ENCODE assay signal across 1 cellular context in genomic region chr15:75069301-75069925, GRCh38.
A peak's percentile ranks its signal among the peaks of the same experiment; 100 is the strongest.
TF ChIP-seq lines count a peak whose summit lies in the region.

No MANE protein-coding gene starts in this region.

TF ChIP-seq in GM12878, 131 proteins besides CTCF, POLR2A, EP300 and RAD21 (continued from another document and continues in another):
- TF ChIP-seq ZNF687 (IDR thresholded peaks at IDR 0.05) (peak; percentile 96), ZBED1 (IDR thresholded peaks at IDR 0.05; ENCODE audit: borderline replicate concordance) (peak; percentile 54; the same call in 1 of the 2 replicates), MAX (IDR thresholded peaks at IDR 0.05; ENCODE audit: low read depth, low read length) (peak; percentile 63; the same call in 1 of the 2 replicates), YBX1 (IDR thresholded peaks at IDR 0.05) (no peak), GABPA (IDR thresholded peaks at IDR 0.05; ENCODE audit: low read depth) (no peak), RUNX3 (IDR thresholded peaks at IDR 0.05; ENCODE audit: low read length) (peak; percentile 78), BCL3 (IDR thresholded peaks at IDR 0.05; ENCODE audit: borderline replicate concordance, insufficient read depth, low read depth, low read length, poor library complexity, severe bottlenecking) (peak; percentile 85), CEBPZ (IDR thresholded peaks at IDR 0.05; ENCODE audit: low read depth, low read length) (no peak), MLLT1 (IDR thresholded peaks at IDR 0.05) (peak; percentile 46; the same call in 1 of the 2 replicates), ATF3 (IDR thresholded peaks at IDR 0.05; ENCODE audit: borderline replicate concordance, extremely low read depth, low read depth, low read length) (no peak), ATF7 (IDR thresholded peaks at IDR 0.05; ENCODE audit: low read depth) (peak; percentile 79), ELK1 (IDR thresholded peaks at IDR 0.05; ENCODE audit: low read depth, low read length) (no peak), IRF4 (IDR thresholded peaks at IDR 0.05; ENCODE audit: low read depth, low read length) (peak; percentile 91), SIX5 (IDR thresholded peaks at IDR 0.05; ENCODE audit: low read depth, low read length, severe bottlenecking) (peak; percentile 11), EED (IDR thresholded peaks at IDR 0.05; ENCODE audit: low read depth) (peak; percentile 87), POLR2AphosphoS5 (IDR thresholded peaks at IDR 0.05; ENCODE audit: low read length) (peak; percentile 78), RELB (IDR thresholded peaks at IDR 0.05; ENCODE audit: low read depth) (peak; percentile 97), PAX5 (IDR thresholded peaks at IDR 0.05; ENCODE audit: borderline replicate concordance, low read depth, low read length) (peak; percentile 91), STAT3 (IDR thresholded peaks at IDR 0.05; ENCODE audit: low read depth, low read length) (no peak), ATF2 (IDR thresholded peaks at IDR 0.05; ENCODE audit: low read length) (peak; percentile 57; the same call in 1 of the 2 replicates), KDM1A (IDR thresholded peaks at IDR 0.05; ENCODE audit: borderline replicate concordance) (no peak), CREM (IDR thresholded peaks at IDR 0.05; ENCODE audit: low read depth) (peak; percentile 67; the same call in 1 of the 2 replicates), IKZF2 (IDR thresholded peaks at IDR 0.05) (peak; percentile 88 to 90), SMAD5 (IDR thresholded peaks at IDR 0.05; ENCODE audit: low read depth) (peak; percentile 58; the same call in 1 of the 2 replicates), BACH1 (IDR thresholded peaks at IDR 0.05; ENCODE audit: borderline replicate concordance) (peak; percentile 44; the same call in 1 of the 2 replicates), KAT2A (conservative IDR thresholded peaks at IDR 0.05; ENCODE audit: control insufficient read depth, low read depth, low read length) (no peak), SPI1 (IDR thresholded peaks at IDR 0.05; ENCODE audit: borderline replicate concordance, insufficient read depth, low read depth, low read length) (peak; percentile 99), MXI1 (IDR thresholded peaks at IDR 0.05; ENCODE audit: low read depth, low read length) (0 out of 2 replicates have a peak, but pooled peaks have one; percentile 22), NFIC (IDR thresholded peaks at IDR 0.05; ENCODE audit: low read depth, low read length) (peak; percentile 72; the same call in 1 of the 2 replicates), SMARCA5 (IDR thresholded peaks at IDR 0.05) (0 out of 2 replicates have a peak, but pooled peaks have one; percentile 5), SRF (IDR thresholded peaks at IDR 0.05; ENCODE audit: low read depth in 2 of 2, low read length in 2 of 2) (0 out of 4 replicates have a peak, but pooled peaks of 1 of the 2 experiments have one; percentile 44), TCF3 (IDR thresholded peaks at IDR 0.05; ENCODE audit: borderline replicate concordance, insufficient read depth, low read depth, low read length) (0 out of 2 replicates have a peak, but pooled peaks have one; percentile 39), ZNF384 (IDR thresholded peaks at IDR 0.05; ENCODE audit: borderline replicate concordance, low read depth, low read length) (no peak), MTA2 (IDR thresholded peaks at IDR 0.05; ENCODE audit: low read depth) (peak; percentile 77), NKRF (conservative IDR thresholded peaks at IDR 0.05) (no peak), POU2F2 (IDR thresholded peaks at IDR 0.05; ENCODE audit: borderline replicate concordance, low read depth, low read length) (peak; percentile 64; the same call in 2 of the 3 replicates), DPF2 (IDR thresholded peaks at IDR 0.05) (peak; percentile 89), RFX5 (IDR thresholded peaks at IDR 0.05; ENCODE audit: low read depth, low read length) (no peak), ZNF274 (IDR thresholded peaks at IDR 0.05; ENCODE audit: insufficient read depth, insufficient read length) (no peak), TCF12 (IDR thresholded peaks at IDR 0.05; ENCODE audit: low read depth, low read length) (peak; percentile 51; the same call in 1 of the 2 replicates), NBN (IDR thresholded peaks at IDR 0.05) (peak; percentile 90; the same call in 1 of the 2 replicates), ZNF622 (IDR thresholded peaks at IDR 0.05) (no peak), SIN3A (IDR thresholded peaks at IDR 0.05; ENCODE audit: low read depth, low read length) (no peak), JUND (IDR thresholded peaks at IDR 0.05; ENCODE audit: low read depth, low read length) (0 out of 2 replicates have a peak, but pooled peaks have one; percentile 13), EGR1 (IDR thresholded peaks at IDR 0.05; ENCODE audit: borderline replicate concordance in 1 of 2, low read depth in 2 of 2, low read length in 2 of 2) (0 out of 3 replicates have a peak, but pooled peaks of 1 of the 2 experiments have one; percentile 20), TBL1XR1 (IDR thresholded peaks at IDR 0.05; ENCODE audit: low read depth, low read length) (peak; percentile 88), CBFB (IDR thresholded peaks at IDR 0.05; ENCODE audit: low read depth) (peak; percentile 50; the same call in 1 of the 2 replicates)
